Comparison of ENCODE assay signal across 8 cellular contexts in the genomic region with DNA sequence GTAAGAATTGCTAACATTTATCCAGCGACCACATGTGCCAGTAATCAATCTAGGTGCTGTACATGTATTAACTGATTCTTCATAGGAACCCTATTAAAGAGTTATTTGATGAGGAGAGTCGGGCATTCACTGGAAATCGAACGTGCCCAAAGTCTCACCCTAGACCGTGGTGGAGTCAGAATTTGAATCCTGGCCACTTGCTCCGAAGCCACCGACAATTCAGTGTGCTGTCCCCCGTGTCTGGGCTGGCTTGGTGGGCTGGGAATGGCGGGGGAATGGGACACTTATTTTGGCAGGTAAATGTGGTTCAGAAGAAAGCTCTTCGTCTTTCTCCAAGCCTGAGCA. TPM values are rescaled to one million over a fixed set of nuclear protein-coding genes. Genes with fewer than 3 reads are reported as not detected.
DNase-seq lines count a peak whose midpoint lies in the region; TF ChIP-seq lines count a peak whose summit lies in the region.

No MANE protein-coding gene starts in this region.

- H4K20me1 ChIP-seq in BLaER1 (peaks cover 38% of the 10 kb centered on the region), MM.1S (ENCODE audit: insufficient read depth, low read length) (no peaks in the 10 kb centered on the region), neural cell (ENCODE audit: insufficient read depth) (no peaks in the 10 kb centered on the region)

- H3K36me3 ChIP-seq in BLaER1 (no peaks in the 10 kb centered on the region), MM.1S (replicated peaks; ENCODE audit: insufficient read depth, low read length) (no peaks in the 10 kb centered on the region), neural cell (ENCODE audit: insufficient read depth, low read length) (no peaks in the 10 kb centered on the region)

- in situ Hi-C loops in GM13977 (cut with MboI; ENCODE audit: low pct_unique_long_range_greater_than_20kb, low sequenced_read_pairs, unreplicated experiment) = loop anchor here (10.0 kb wide), 1 partner anchor 81 kb away; no protein-coding TSS in a partner anchor

- peak overlapping the region; percentile 76; the same call in 1 of the 2 replicates for H2AFZ ChIP-seq in MM.1S (ENCODE audit: low read length)
- H2AFZ ChIP-seq in neural cell (ENCODE audit: low read depth, low read length) = peak overlapping the region; percentile 37

- intact Hi-C loops in dorsolateral prefrontal cortex (cut with DNase I) = loop anchor here (2.0 to 10.0 kb wide), 9 partner anchors 37 to 211 kb away; partner anchors contain the start of gene WSB1 (in 1 of the 2)

- peaks cover 22% of the 10 kb centered on the region for H3K27me3 ChIP-seq in BLaER1
- peaks cover 11% of the 10 kb centered on the region; the same call in 1 of the 2 replicates for H3K27me3 ChIP-seq in MM.1S (replicated peaks; ENCODE audit: insufficient read depth, low read length)
- no peaks in the 10 kb centered on the region for H3K27me3 ChIP-seq in dorsolateral prefrontal cortex
- H3K27me3 ChIP-seq in neural cell (ENCODE audit: insufficient read depth, low read depth, low read length) = no peaks in the 10 kb centered on the region

- no peak for DNase-seq in MM.1S
- DNase-seq in dorsolateral prefrontal cortex = no peak
- DNase-seq in GM13977 (ENCODE audit: low spot score) = no peak
- DNase-seq in EL = no peak
- no peak for DNase-seq in T-helper 9 cell
- no peak for DNase-seq in AG08395 (ENCODE audit: low spot score)

- TF ChIP-seq EP300 in neural cell (conservative IDR thresholded peaks at IDR 0.05; ENCODE audit: poor library complexity, severe bottlenecking) = no peak

- no peak for TF ChIP-seq CTCF in MM.1S (IDR thresholded peaks at IDR 0.05; ENCODE audit: low read length)
- TF ChIP-seq CTCF in dorsolateral prefrontal cortex (IDR thresholded peaks at IDR 0.05 in 54 of 56, conservative IDR thresholded peaks at IDR 0.05 in 2 of 56; ENCODE audit: low read depth in 1 of 56, partially characterized antibody in 56 of 56) = no peak
- no peak for TF ChIP-seq CTCF in neural cell (IDR thresholded peaks at IDR 0.05; ENCODE audit: poor library complexity, severe bottlenecking)
- TF ChIP-seq CTCF in GM13977 (IDR thresholded peaks at IDR 0.05; ENCODE audit: extremely low read depth, insufficient read depth, missing control alignments) = no peak

- H3K4me1 ChIP-seq in BLaER1 = peaks cover 39% of the 10 kb centered on the region
- no peaks in the 10 kb centered on the region for H3K4me1 ChIP-seq in MM.1S (ENCODE audit: low read length)

- H3K9me2 ChIP-seq in MM.1S (replicated peaks; ENCODE audit: insufficient read depth, low read length) (no peaks in the 10 kb centered on the region), neural cell (ENCODE audit: insufficient read depth, low read length) (no peaks in the 10 kb centered on the region)

- H3K27ac ChIP-seq in BLaER1 (no peak overlapping the region), MM.1S (ENCODE audit: low read length) (no peak overlapping the region), dorsolateral prefrontal cortex (peak overlapping the region in 56 of 59 donors; percentile 45 to 96 (median 88)), neural cell (ENCODE audit: low read length) (peak overlapping the region; percentile 58)

- H3K9me3 ChIP-seq in BLaER1 (no peaks in the 10 kb centered on the region), MM.1S (replicated peaks; ENCODE audit: insufficient read depth, low read length) (no peaks in the 10 kb centered on the region), neural cell (ENCODE audit: low read length) (no peaks in the 10 kb centered on the region)

- H3K9ac ChIP-seq in BLaER1 (peak overlapping the region; percentile 82), MM.1S (ENCODE audit: low read length) (peak overlapping the region; percentile 40; the same call in 1 of the 2 replicates), neural cell (ENCODE audit: low read length) (peak overlapping the region; percentile 73)

- H3F3A ChIP-seq in MM.1S (ENCODE audit: insufficient read depth, low read length) = 0 out of 2 replicates have a peak, but pooled peaks cover 2% of the 10 kb centered on the region
- H3F3A ChIP-seq in neural cell (ENCODE audit: insufficient read depth, low read length, poor library complexity, severe bottlenecking) = no peaks in the 10 kb centered on the region

- TF ChIP-seq RAD21 in neural cell (conservative IDR thresholded peaks at IDR 0.05) = no peak

- no peaks in the 10 kb centered on the region for H3K79me2 ChIP-seq in MM.1S (ENCODE audit: low read length)
- peaks cover 25% of the 10 kb centered on the region for H3K79me2 ChIP-seq in neural cell (replicated peaks; ENCODE audit: insufficient read depth, low read length)

- H3K4me2 ChIP-seq in BLaER1 = peak overlapping the region; percentile 98
- peak overlapping the region; percentile 87; the same call in 1 of the 2 replicates for H3K4me2 ChIP-seq in MM.1S (ENCODE audit: low read depth, low read length)
- peak overlapping the region; percentile 60 for H3K4me2 ChIP-seq in neural cell (ENCODE audit: low read length)

- H3K4me3 ChIP-seq in BLaER1 = peak overlapping the region; percentile 91
- H3K4me3 ChIP-seq in MM.1S (ENCODE audit: low read length) = peak overlapping the region; percentile 69
- H3K4me3 ChIP-seq in dorsolateral prefrontal cortex = peak overlapping the region; percentile 57 to 96 (median 88)
- peak overlapping the region; percentile 74 for H3K4me3 ChIP-seq in neural cell (ENCODE audit: low read length)

TF ChIP-seq in neural cell, 6 proteins besides CTCF, POLR2A, EP300 and RAD21:
- TF ChIP-seq, protein P1, sequence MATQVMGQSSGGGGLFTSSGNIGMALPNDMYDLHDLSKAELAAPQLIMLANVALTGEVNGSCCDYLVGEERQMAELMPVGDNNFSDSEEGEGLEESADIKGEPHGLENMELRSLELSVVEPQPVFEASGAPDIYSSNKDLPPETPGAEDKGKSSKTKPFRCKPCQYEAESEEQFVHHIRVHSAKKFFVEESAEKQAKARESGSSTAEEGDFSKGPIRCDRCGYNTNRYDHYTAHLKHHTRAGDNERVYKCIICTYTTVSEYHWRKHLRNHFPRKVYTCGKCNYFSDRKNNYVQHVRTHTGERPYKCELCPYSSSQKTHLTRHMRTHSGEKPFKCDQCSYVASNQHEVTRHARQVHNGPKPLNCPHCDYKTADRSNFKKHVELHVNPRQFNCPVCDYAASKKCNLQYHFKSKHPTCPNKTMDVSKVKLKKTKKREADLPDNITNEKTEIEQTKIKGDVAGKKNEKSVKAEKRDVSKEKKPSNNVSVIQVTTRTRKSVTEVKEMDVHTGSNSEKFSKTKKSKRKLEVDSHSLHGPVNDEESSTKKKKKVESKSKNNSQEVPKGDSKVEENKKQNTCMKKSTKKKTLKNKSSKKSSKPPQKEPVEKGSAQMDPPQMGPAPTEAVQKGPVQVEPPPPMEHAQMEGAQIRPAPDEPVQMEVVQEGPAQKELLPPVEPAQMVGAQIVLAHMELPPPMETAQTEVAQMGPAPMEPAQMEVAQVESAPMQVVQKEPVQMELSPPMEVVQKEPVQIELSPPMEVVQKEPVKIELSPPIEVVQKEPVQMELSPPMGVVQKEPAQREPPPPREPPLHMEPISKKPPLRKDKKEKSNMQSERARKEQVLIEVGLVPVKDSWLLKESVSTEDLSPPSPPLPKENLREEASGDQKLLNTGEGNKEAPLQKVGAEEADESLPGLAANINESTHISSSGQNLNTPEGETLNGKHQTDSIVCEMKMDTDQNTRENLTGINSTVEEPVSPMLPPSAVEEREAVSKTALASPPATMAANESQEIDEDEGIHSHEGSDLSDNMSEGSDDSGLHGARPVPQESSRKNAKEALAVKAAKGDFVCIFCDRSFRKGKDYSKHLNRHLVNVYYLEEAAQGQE (IDR thresholded peaks at IDR 0.05; ENCODE audit: borderline replicate concordance) = no peak
- TF ChIP-seq MXI1 (conservative IDR thresholded peaks at IDR 0.05; ENCODE audit: poor library complexity, severe bottlenecking) (no peak), SMC3 (conservative IDR thresholded peaks at IDR 0.05; ENCODE audit: poor library complexity) (no peak), TAF1 (IDR thresholded peaks at IDR 0.05; ENCODE audit: low read depth) (no peak), EZH2 (IDR thresholded peaks at IDR 0.05; ENCODE audit: borderline replicate concordance, insufficient read depth, low read length, poor library complexity, severe bottlenecking) (no peak), POLR2AphosphoS5 (IDR thresholded peaks at IDR 0.05) (no peak)
TF ChIP-seq in neural cell: peak in this region for 0.

RNA-seq across cellular contexts. Expression of gene KSR1, which starts 0.7 kb away (rescaled TPM):
- 100 to 1,000 TPM in 3 of 120 experiments, 10 to 100 TPM in 117; 44.7 to 102 (median 69.9) TPM for total RNA-seq in dorsolateral prefrontal cortex
- polyA plus RNA-seq in neural cell = 9.2 and 13.7 TPM in 2 replicates
- 21.7 and 27.4 TPM in 2 replicates for polyA minus RNA-seq in neural cell

Comparison
In these comparisons a context has a peak if more than half of its experiments do, and no peak if none do; other contexts are left out.
1. H3K27ac ChIP-seq: peak in dorsolateral prefrontal cortex (56 of 59) and neural cell (single experiment); none in BLaER1 (single experiment) and MM.1S (single experiment).
2. Peak in every context shown above with its lines, with median percentiles within 50 percentile points of each other: H3K4me2 ChIP-seq, H3K4me3 ChIP-seq and H3K9ac ChIP-seq.